In the genomic region with DNA sequence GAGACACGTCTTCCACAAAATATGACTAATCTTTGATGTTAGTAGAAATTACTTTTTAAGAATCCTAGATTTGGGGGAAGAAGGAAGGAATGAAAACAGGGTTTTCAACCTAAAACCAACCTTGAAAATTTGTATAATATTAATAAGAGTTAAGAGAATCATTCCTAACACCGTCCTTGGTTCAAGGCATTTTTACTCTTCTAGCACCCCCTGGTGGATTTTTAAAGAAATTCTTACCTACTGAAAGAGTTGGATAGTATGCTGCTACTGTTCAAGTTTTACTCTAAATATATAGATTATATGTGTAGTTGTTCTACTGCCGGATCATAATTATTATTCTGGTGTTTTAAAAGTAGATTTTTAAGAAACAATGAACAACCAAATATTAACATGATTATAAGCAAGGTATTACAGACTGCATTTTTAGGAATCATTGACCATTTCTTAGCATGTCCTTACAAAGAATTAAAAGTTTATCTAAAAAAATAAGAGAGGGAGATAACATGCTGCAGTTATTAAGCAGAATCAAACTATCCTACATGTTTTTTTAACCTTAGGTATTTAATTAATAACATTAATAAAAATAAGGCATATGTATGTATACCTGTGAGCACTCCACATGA, we compare ENCODE assay signal across 8 cellular contexts. TPM values are rescaled to one million over a fixed set of nuclear protein-coding genes. Genes with fewer than 3 reads are reported as not detected.
DNase-seq lines count a peak whose midpoint lies in the region; ATAC-seq and TF ChIP-seq lines count a peak whose summit lies in the region.

No MANE protein-coding gene starts in this region.

- ATAC-seq in GM18505 (IDR thresholded peaks at IDR 0.05; ENCODE audit: unreplicated experiment) = peak; percentile 85
- peak; percentile 67 for ATAC-seq in HG03025 (IDR thresholded peaks at IDR 0.05; ENCODE audit: low FRiP score, unreplicated experiment)

- no peaks in the 10 kb centered on the region for H3K9me3 ChIP-seq in A673 (ENCODE audit: low read depth, low read length, poor library complexity, severe bottlenecking)

- DNase-seq in A673 (ENCODE audit: low spot score) (peak; percentile 74), NCI-H2171 (lab: John Stamatoyannopoulos, UW) (peak; percentile 24), astrocyte of the hippocampus (ENCODE audit: low read depth, low spot score) (peak; percentile 58), left kidney (ENCODE audit: low read depth, low spot score) (peak; percentile 64), GM13976 (ENCODE audit: low spot score) (no peak)
- no peak for DNase-seq in activated CD8-positive, alpha-beta memory T cell treated with anti-CD3 and anti-CD28 coated beads for 24 hours

- POLR2A ChIA-PET in A673 (lab: Charles Lee; ENCODE audit: low non-redundant PET) = no interaction called here

- no peaks in the 10 kb centered on the region for H3K27me3 ChIP-seq in A673 (replicated peaks; ENCODE audit: insufficient read depth, low read depth, low read length, poor library complexity)

- CTCF ChIA-PET in A673 (lab: Charles Lee) = no interaction called here

- intact Hi-C loops in A673 (cut with micrococcal nuclease; ENCODE audit: unreplicated experiment) = loop anchor here (1.0 kb wide), 2 partner anchors 889 to 909 kb away; no protein-coding TSS in a partner anchor

- no peaks in the 10 kb centered on the region for H3K36me3 ChIP-seq in A673 (ENCODE audit: insufficient read depth, low read length, poor library complexity, severe bottlenecking)

- no peaks in the 10 kb centered on the region for H3K4me1 ChIP-seq in A673 (ENCODE audit: insufficient read depth, low read length, poor library complexity, severe bottlenecking)

- no TSS peak for BruUV-seq in A673 (replicated peaks; lab: Mats Ljungman, UMichigan)

- in situ Hi-C loops in GM13976 (cut with MboI; ENCODE audit: low sequenced_read_pairs, unreplicated experiment) = no loop called here

- TF ChIP-seq CTCF in A673 (conservative IDR thresholded peaks at IDR 0.05; ENCODE audit: low read depth, low read length) = peak; percentile 71
- no peak for TF ChIP-seq CTCF in GM13976 (IDR thresholded peaks at IDR 0.05; ENCODE audit: borderline replicate concordance, control extremely low read depth, extremely low read depth, insufficient read depth, missing control alignments)

- H3K4me3 ChIP-seq in A673 (ENCODE audit: low read depth, low read length, poor library complexity, severe bottlenecking) = no peak overlapping the region

- no peak for TF ChIP-seq POLR2A in GM18505 (IDR thresholded peaks at IDR 0.05; ENCODE audit: borderline replicate concordance, extremely low read depth, insufficient read depth, insufficient read length)

- H3K27ac ChIP-seq in A673 (ENCODE audit: low read depth, low read length, poor library complexity, severe bottlenecking) = no peak overlapping the region

RNA-seq across cellular contexts. Expression of gene SLITRK6, which starts 7.4 kb away (rescaled TPM):
- total RNA-seq in A673 (2021) = 1.1 and 1.3 TPM in 2 replicates

Comparison
In these comparisons a context has a peak if more than half of its experiments do, and no peak if none do; other contexts are left out.
1. DNase-seq: peak in A673 (single experiment), NCI-H2171 (single experiment), astrocyte of the hippocampus (single experiment) and left kidney (single experiment); none in activated CD8-positive, alpha-beta memory T cell treated with anti-CD3 and anti-CD28 coated beads for 24 hours (single experiment) and GM13976 (single experiment).